Comparison of ENCODE assay signal across 8 cellular contexts in the genomic region with DNA sequence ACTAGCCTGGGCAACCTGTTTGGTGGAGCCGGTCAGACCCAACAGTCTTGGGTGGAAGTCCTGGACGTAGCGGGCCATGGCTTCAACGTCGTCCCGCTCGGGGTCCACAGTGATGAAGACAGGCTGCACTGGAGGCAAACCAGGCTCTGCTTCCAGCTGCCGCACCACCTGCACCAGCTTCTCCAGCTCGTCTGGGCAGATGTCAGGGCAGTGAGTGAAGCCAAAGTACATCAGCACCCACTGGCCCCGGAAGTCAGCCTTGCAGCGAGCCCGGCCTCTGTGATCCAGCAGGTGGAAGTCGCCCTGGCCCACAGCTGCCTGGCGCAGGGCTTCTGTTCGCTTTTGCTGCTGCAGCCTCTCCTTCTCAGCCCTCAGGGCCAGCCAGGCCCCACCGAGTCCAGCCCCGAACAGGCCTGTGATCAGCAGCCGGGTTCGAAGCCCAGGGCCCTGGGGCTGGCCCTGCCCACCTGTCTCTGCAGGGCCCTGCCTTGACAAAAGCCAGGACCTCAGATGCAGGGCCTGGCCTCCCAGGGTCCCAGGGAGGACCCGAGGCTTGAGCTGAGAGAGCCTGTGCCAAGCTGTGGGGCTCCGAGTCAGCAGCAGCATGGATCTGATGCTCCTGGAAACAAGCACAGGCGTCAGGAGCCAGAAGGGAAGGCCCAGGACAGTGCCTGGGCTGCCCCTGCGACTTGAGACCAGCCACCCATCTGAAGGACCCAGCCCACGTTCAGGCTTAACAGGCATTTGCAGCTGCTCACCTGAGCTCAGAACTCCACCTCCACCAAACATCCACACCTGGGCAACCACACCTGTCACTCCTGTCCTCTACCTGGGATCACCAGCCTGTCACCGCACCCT. TPM values are rescaled to one million over a fixed set of nuclear protein-coding genes. Genes with fewer than 3 reads are reported as not detected.
DNase-seq lines count a peak whose midpoint lies in the region; ATAC-seq and TF ChIP-seq lines count a peak whose summit lies in the region.

No MANE protein-coding gene starts in this region.

- H3K4me3 ChIP-seq in OCI-LY7 (ENCODE audit: low read depth, low read length, poor library complexity, severe bottlenecking): peak overlapping the region; percentile 77
- peak overlapping the region; percentile 82 for H3K4me3 ChIP-seq in epithelial cell of esophagus (ENCODE audit: low read length)
- H3K4me3 ChIP-seq in trophoblast cell (ENCODE audit: low read depth, low read length): peak overlapping the region; percentile 73

- H3K27ac ChIP-seq in OCI-LY7 (ENCODE audit: low read depth, low read length, poor library complexity, severe bottlenecking) (peak overlapping the region; percentile 92), trophoblast cell (ENCODE audit: low read depth, low read length) (peak overlapping the region; percentile 6)

- no peak for ATAC-seq in GM19467 (IDR thresholded peaks at IDR 0.05; ENCODE audit: unreplicated experiment)
- no peak for ATAC-seq in GM21360 (IDR thresholded peaks at IDR 0.05; ENCODE audit: unreplicated experiment)

- no peaks in the 10 kb centered on the region for H3K27me3 ChIP-seq in trophoblast cell (ENCODE audit: insufficient read depth, low read length)

- peak; percentile 76 for DNase-seq in ELF-1 (ENCODE audit: low read depth, low spot score)
- no peak for DNase-seq in OCI-LY7 (ENCODE audit: low spot score)
- peak; percentile 40 for DNase-seq in epithelial cell of esophagus (ENCODE audit: low read depth)
- DNase-seq in trophoblast cell: no peak
- no peak for DNase-seq in amniotic stem cell (lab: John Stamatoyannopoulos, UW)
- no peak for DNase-seq in SKM-1 (lab: John Stamatoyannopoulos, UW; ENCODE audit: unreplicated experiment)

- H3K4me2 ChIP-seq in OCI-LY7 (ENCODE audit: low read length) (peak overlapping the region; percentile 93), trophoblast cell (ENCODE audit: low read length) (peak overlapping the region; percentile 62)

- WGBS in trophoblast cell (ENCODE audit: extremely low coverage, insufficient coverage, insufficient read length): no CpG with 5 or more reads among the region's 25 CpGs

- H3K9me3 ChIP-seq in OCI-LY7 (ENCODE audit: low read length) (no peaks in the 10 kb centered on the region), trophoblast cell (ENCODE audit: insufficient read depth, low read depth, low read length) (no peaks in the 10 kb centered on the region)

- H2AFZ ChIP-seq in OCI-LY7 (ENCODE audit: low read length): no peak overlapping the region
- H2AFZ ChIP-seq in trophoblast cell (ENCODE audit: insufficient read depth, low read length, poor library complexity): no peak overlapping the region

- intact Hi-C loops in OCI-LY7 (cut with micrococcal nuclease; ENCODE audit: unreplicated experiment): loop anchor here (2.0 kb wide), 1 partner anchor 55 kb away; no protein-coding TSS in a partner anchor

- peak overlapping the region; percentile 16 for H4K12ac ChIP-seq in trophoblast cell (ENCODE audit: low read depth, low read length)

- H4K20me1 ChIP-seq in OCI-LY7 (ENCODE audit: insufficient read depth, low read length): no peaks in the 10 kb centered on the region

- H4K8ac ChIP-seq in trophoblast cell (ENCODE audit: low read depth, low read length): peak overlapping the region; percentile 86

- no peak overlapping the region for H4K91ac ChIP-seq in trophoblast cell (ENCODE audit: low read depth, low read length)

- BruUV-seq in OCI-LY7 (replicated peaks; lab: Mats Ljungman, UMichigan): no TSS peak

- H3K9me2 ChIP-seq in OCI-LY7 (ENCODE audit: insufficient read depth, low read length): no peaks in the 10 kb centered on the region

- H3K23ac ChIP-seq in trophoblast cell (ENCODE audit: low read length): no peak overlapping the region

- H2AK5ac ChIP-seq in trophoblast cell (ENCODE audit: low read length): no peak overlapping the region

- H3K36me3 ChIP-seq in OCI-LY7 (ENCODE audit: insufficient read depth, low read length): peaks cover 60% of the 10 kb centered on the region
- peaks cover 41 to 45% of the 10 kb centered on the region in 2 experiments for H3K36me3 ChIP-seq in trophoblast cell (ENCODE audit: control insufficient read depth in 1 of 2, insufficient read depth in 2 of 2, low read length in 2 of 2)

- H3K18ac ChIP-seq in trophoblast cell (ENCODE audit: low read length): peak overlapping the region; percentile 1

- H2BK120ac ChIP-seq in trophoblast cell (ENCODE audit: insufficient read depth, low read length, poor library complexity): no peak overlapping the region

- peaks cover 16% of the 10 kb centered on the region for H3K4me1 ChIP-seq in OCI-LY7 (ENCODE audit: insufficient read depth, low read length, poor library complexity, severe bottlenecking)
- H3K4me1 ChIP-seq in trophoblast cell (ENCODE audit: control insufficient read depth in 1 of 2, insufficient read depth in 2 of 2, low read length in 2 of 2): peaks cover 21 to 25% of the 10 kb centered on the region in 2 experiments

- no peak overlapping the region for H3K9ac ChIP-seq in trophoblast cell (ENCODE audit: low read length)

- TF ChIP-seq CTCF in OCI-LY7 (conservative IDR thresholded peaks at IDR 0.05; ENCODE audit: low read length) (no peak), epithelial cell of esophagus (IDR thresholded peaks at IDR 0.05; ENCODE audit: insufficient read depth, low read depth, low read length, missing control alignments) (no peak)

- CTCF ChIA-PET in OCI-LY7 (lab: Charles Lee; ENCODE audit: unreplicated experiment): no interaction called here

- H3K79me2 ChIP-seq in OCI-LY7 (ENCODE audit: insufficient read depth, low read depth, low read length) (peaks cover 4% of the 10 kb centered on the region; the same call in 1 of the 2 replicates), trophoblast cell (ENCODE audit: control insufficient read depth, insufficient read depth, low read length, poor library complexity) (peaks cover 16% of the 10 kb centered on the region)

- POLR2A ChIA-PET in OCI-LY7 (lab: Charles Lee): interaction anchor here (1.3 to 3.3 kb wide), 2 partner anchors 9 to 15 kb away, joined by 3 to 33 read pairs; partner anchors contain the start of genes LMF2 and NCAPH2

- H3K4ac ChIP-seq in trophoblast cell (ENCODE audit: low read depth, low read length): peak overlapping the region; percentile 35

- peaks cover 18% of the 10 kb centered on the region for H3K79me1 ChIP-seq in trophoblast cell (ENCODE audit: low read length)

- peak overlapping the region; percentile 3 for H3K14ac ChIP-seq in trophoblast cell (ENCODE audit: low read length)

- no peak overlapping the region for H2BK12ac ChIP-seq in trophoblast cell (ENCODE audit: low read length)

- no peak overlapping the region for H2BK5ac ChIP-seq in trophoblast cell (ENCODE audit: low read depth, low read length, poor library complexity)

RNA-seq across cellular contexts. Expression of gene SCO2, which starts 1.4 kb away (rescaled TPM):
- total RNA-seq in OCI-LY7 (2014; rRNA removed; shearing (Covaris generic)): 2.7 and 4.9 TPM in 2 replicates
- 3.9 and 4.1 TPM in 2 replicates for total RNA-seq in OCI-LY7 (2022)
- polyA plus RNA-seq in trophoblast cell (2013): 0.60 and 0.63 TPM in 2 replicates

RNA-seq across cellular contexts. Expression of gene TYMP, which starts 5.8 kb away (rescaled TPM):
- total RNA-seq in OCI-LY7 (2014; rRNA removed; shearing (Covaris generic)): 3.9 and 6.3 TPM in 2 replicates
- total RNA-seq in OCI-LY7 (2022): 3.8 and 4.0 TPM in 2 replicates
- polyA plus RNA-seq in trophoblast cell (2013): 19.5 and 20.6 TPM in 2 replicates

RNA-seq across cellular contexts. Expression of gene NCAPH2, which starts 16.0 kb away (rescaled TPM):
- 129 and 151 TPM in 2 replicates for total RNA-seq in OCI-LY7 (2014; rRNA removed; shearing (Covaris generic))
- total RNA-seq in OCI-LY7 (2022): 124 and 126 TPM in 2 replicates
- polyA plus RNA-seq in trophoblast cell (2013): 24.4 and 24.9 TPM in 2 replicates

RNA-seq across cellular contexts. Expression of gene LMF2, which starts 16.5 kb away (rescaled TPM):
- total RNA-seq in OCI-LY7 (2014; rRNA removed; shearing (Covaris generic)): 37.8 and 50.7 TPM in 2 replicates
- 49.2 and 49.8 TPM in 2 replicates for total RNA-seq in OCI-LY7 (2022)
- 63.1 and 64.7 TPM in 2 replicates for polyA plus RNA-seq in trophoblast cell (2013)

RNA-seq across cellular contexts. Expression of gene KLHDC7B, which starts 21.7 kb away (rescaled TPM):
- total RNA-seq in OCI-LY7 (2014; rRNA removed; shearing (Covaris generic)): 0.08 and 0.25 TPM in 2 replicates
- total RNA-seq in OCI-LY7 (2022): 0.31 and 0.46 TPM in 2 replicates
- 0.08 and 0.10 TPM in 2 replicates for polyA plus RNA-seq in trophoblast cell (2013)

Comparison
In these comparisons a context has a peak if more than half of its experiments do, and no peak if none do; other contexts are left out.
1. DNase-seq: peak in ELF-1 (single experiment) and epithelial cell of esophagus (single experiment); none in OCI-LY7 (single experiment), trophoblast cell (0 of 2), amniotic stem cell (single experiment) and SKM-1 (single experiment).
2. Peak in every context shown above with its lines, with median percentiles within 50 percentile points of each other: H3K4me3 ChIP-seq.